Comparison of ENCODE assay signal across 20 cellular contexts in the genomic region with DNA sequence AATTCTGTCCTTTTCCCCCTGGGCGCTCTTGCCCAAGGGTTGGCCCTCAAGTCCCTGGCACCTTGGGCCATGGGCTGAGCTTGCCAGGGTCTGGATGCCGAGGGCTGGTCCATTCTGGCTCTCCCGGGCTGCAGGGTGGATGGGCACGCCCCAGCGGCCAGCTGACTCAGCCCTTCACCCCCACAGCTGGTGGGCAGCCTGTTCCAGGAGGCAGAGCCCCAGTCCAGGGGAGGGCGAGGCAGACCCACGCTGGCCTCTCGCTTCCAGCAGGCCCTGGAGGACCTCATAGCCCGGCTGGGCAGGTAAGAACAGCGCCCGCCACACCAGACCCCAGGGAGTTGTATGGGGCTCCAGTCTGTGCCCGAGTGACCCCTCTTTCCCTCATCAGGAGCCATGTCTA. TPM values are rescaled to one million over a fixed set of nuclear protein-coding genes. Genes with fewer than 3 reads are reported as not detected.
DNase-seq lines count a peak whose midpoint lies in the region; ATAC-seq, FAIRE-seq and TF ChIP-seq lines count a peak whose summit lies in the region.
"Had no signal": no experiment of that assay in that cellular context is flagged by ENCODE, and none has a peak within 500 bp of the region (broad histone marks: within the 10 kb centered on the region; RNA-seq: fewer than 3 reads in every experiment).

No MANE protein-coding gene starts in this region.

- FAIRE-seq in K562 (lab: Jason Lieb, UNC): no peak
- FAIRE-seq: GM12878, HTR-8/SVneo had no signal

- H3K27ac Mint-ChIP-seq in neural progenitor cell: no peak overlapping the region
- H3K27ac Mint-ChIP-seq: GM23338 had no signal

- H3K9me3 ChIP-seq in SK-N-SH: no peaks in the 10 kb centered on the region
- H3K9me3 ChIP-seq in K562 (replicated peaks; ENCODE audit: control insufficient read depth, insufficient read depth, low read depth, low read length): no peaks in the 10 kb centered on the region
- H3K9me3 ChIP-seq in neural progenitor cell (ENCODE audit: low read depth): no peaks in the 10 kb centered on the region
- H3K9me3 ChIP-seq in aorta (ENCODE audit: control insufficient read depth, low read length): no peaks in the 10 kb centered on the region

- no peak overlapping the region for H3K4me3 Mint-ChIP-seq in neural progenitor cell
- H3K4me3 Mint-ChIP-seq: GM23338 had no signal

- no peaks in the 10 kb centered on the region for H3K9me2 ChIP-seq in SK-N-SH

- TF ChIP-seq EP300 in SK-N-SH (IDR thresholded peaks at IDR 0.05; ENCODE audit: borderline replicate concordance in 1 of 2, low read depth in 1 of 2, low read length in 1 of 2): no peak
- no peak for TF ChIP-seq EP300 in K562 (IDR thresholded peaks at IDR 0.05; ENCODE audit: low read length)

- no peaks in the 10 kb centered on the region for H3K9me3 Mint-ChIP-seq in neural progenitor cell
- H3K9me3 Mint-ChIP-seq: GM23338 had no signal

- TF ChIP-seq CTCF in SK-N-SH (IDR thresholded peaks at IDR 0.05) (no peak), K562 (IDR thresholded peaks at IDR 0.05 in 2 of 3, conservative IDR thresholded peaks at IDR 0.05 in 1 of 3; ENCODE audit: insufficient read depth in 2 of 3, low read depth in 1 of 3, low read length in 3 of 3) (no peak), neural progenitor cell (IDR thresholded peaks at IDR 0.05) (no peak)

- H4K20me1 ChIP-seq in SK-N-SH (ENCODE audit: insufficient read depth) (no peaks in the 10 kb centered on the region), K562 (replicated peaks; ENCODE audit: control insufficient read depth, insufficient read depth, low read length) (peaks cover 4% of the 10 kb centered on the region; the same call in 1 of the 2 replicates), neural progenitor cell (ENCODE audit: low read depth) (no peaks in the 10 kb centered on the region)

- no TSS peak for BruUV-seq in K562 (replicated peaks; lab: Mats Ljungman, UMichigan)

- CTCF ChIA-PET in SK-N-SH (lab: Yijun Ruan, JAX): interaction anchor here (0.9 to 8.9 kb wide), 11 partner anchors 11 to 225 kb away, joined by 3 to 103 read pairs (median 35); partner anchors contain the start of genes SMIM5 and TSEN54
- CTCF ChIA-PET in K562 (lab: Yijun Ruan, JAX; ENCODE audit: low intra/inter-chr PET ratio): interaction anchor here (0.6 kb wide), 1 partner anchor 9 kb away, joined by 3 read pairs; no protein-coding TSS in a partner anchor

- no peak overlapping the region for H3K9ac ChIP-seq in SK-N-SH
- H3K9ac ChIP-seq in K562 (ENCODE audit: insufficient read depth in 1 of 2, low read depth in 2 of 2, low read length in 2 of 2): no peak overlapping the region
- no peak overlapping the region for H3K9ac ChIP-seq in neural progenitor cell

- H3K4me3 ChIP-seq in SK-N-SH (ENCODE audit: low read depth in 2 of 2, low read length in 1 of 2) (no peak overlapping the region), K562 (no peak overlapping the region), neural progenitor cell (no peak overlapping the region), aorta (ENCODE audit: low read length in 2 of 2) (no peak overlapping the region)
- H3K4me3 ChIP-seq: GM12878, GM23338, SK-N-MC had no signal

- H3K27me3 ChIP-seq in SK-N-SH (ENCODE audit: insufficient read depth) (no peaks in the 10 kb centered on the region), K562 (ENCODE audit: control insufficient read depth in 2 of 2, insufficient read depth in 2 of 2, low read length in 2 of 2) (peaks cover 0 to 7% of the 10 kb centered on the region in 2 experiments; a peak in 3 of 5 replicates), neural progenitor cell (no peaks in the 10 kb centered on the region), aorta (ENCODE audit: control insufficient read depth in 1 of 2, insufficient read depth in 2 of 2, low read length in 1 of 2) (no peaks in the 10 kb centered on the region)

- in situ Hi-C loops in K562 (cut with MboI): no loop called here

- no peak overlapping the region for H3K27ac ChIP-seq in SK-N-SH (ENCODE audit: low read depth in 2 of 2, low read length in 1 of 2)
- H3K27ac ChIP-seq in K562 (ENCODE audit: extremely low read depth, low read depth, low read length): no peak overlapping the region
- no peak overlapping the region for H3K27ac ChIP-seq in neural progenitor cell
- no peak overlapping the region for H3K27ac ChIP-seq in aorta (ENCODE audit: low read depth in 1 of 2, low read length in 2 of 2)
- H3K27ac ChIP-seq: 22Rv1, SK-N-MC had no signal

- H3K4me1 ChIP-seq in SK-N-SH (ENCODE audit: control insufficient read depth in 1 of 2, insufficient read depth in 2 of 2, low read depth in 1 of 2, low read length in 1 of 2) (no peaks in the 10 kb centered on the region), K562 (replicated peaks in 1 of 2; ENCODE audit: control insufficient read depth in 2 of 2, insufficient read depth in 2 of 2, low read length in 2 of 2) (peaks cover 3 to 22% of the 10 kb centered on the region in 2 experiments; a peak in 3 of 5 replicates), neural progenitor cell (no peaks in the 10 kb centered on the region), aorta (ENCODE audit: control insufficient read depth in 1 of 2, insufficient read depth in 2 of 2, low read length in 2 of 2) (no peaks in the 10 kb centered on the region)

- H3K9me1 ChIP-seq in K562 (ENCODE audit: control insufficient read depth, insufficient read depth, low read length): no peaks in the 10 kb centered on the region

- H3K36me3 ChIP-seq in SK-N-SH (replicated peaks in 1 of 2; ENCODE audit: control insufficient read depth in 1 of 2, insufficient read depth in 2 of 2, low read length in 1 of 2) (no peaks in the 10 kb centered on the region), K562 (ENCODE audit: control insufficient read depth, insufficient read depth, low read length) (no peaks in the 10 kb centered on the region), neural progenitor cell (no peaks in the 10 kb centered on the region), aorta (ENCODE audit: control insufficient read depth in 1 of 2, insufficient read depth in 2 of 2, low read length in 1 of 2) (no peaks in the 10 kb centered on the region)

- no peaks in the 10 kb centered on the region for H3K79me2 ChIP-seq in SK-N-SH (ENCODE audit: insufficient read depth)
- no peaks in the 10 kb centered on the region for H3K79me2 ChIP-seq in K562 (ENCODE audit: control insufficient read depth, insufficient read depth, low read length)
- no peaks in the 10 kb centered on the region for H3K79me2 ChIP-seq in neural progenitor cell (ENCODE audit: low read depth)

- no peaks in the 10 kb centered on the region for H3K4me1 Mint-ChIP-seq in neural progenitor cell
- H3K4me1 Mint-ChIP-seq: GM23338 had no signal

- POLR2A ChIA-PET in SK-N-SH (lab: Yijun Ruan, JAX) (interaction anchor here (0.6 to 0.7 kb wide), 2 partner anchors 17 to 41 kb away, joined by 3 read pairs; no protein-coding TSS in a partner anchor), K562 (lab: Yijun Ruan, JAX) (interaction anchor here (0.6 to 1.5 kb wide), 5 partner anchors 10 to 172 kb away, joined by 3 to 8 read pairs (median 4); no protein-coding TSS in a partner anchor)

- ATAC-seq in SK-N-SH treated with all-trans-retinoic acid at 6 μM for 48 hours: peak; percentile 7
- no peak for ATAC-seq in K562
- peak; percentile 10 for ATAC-seq in aorta (ENCODE audit: low FRiP score)
- no peak for ATAC-seq in GM18868 (IDR thresholded peaks at IDR 0.05; ENCODE audit: unreplicated experiment)
- no peak for ATAC-seq in GM21528 (IDR thresholded peaks at IDR 0.05; ENCODE audit: low FRiP score, unreplicated experiment)
- ATAC-seq: GM12878, GM23338 had no signal

- 83% methylated on average over 12 of the region's 12 CpGs for WGBS in SK-N-SH (ENCODE audit: low lambda C conversion rate)
- WGBS in K562 (ENCODE audit: insufficient coverage, low coverage, missing lambda C conversion rate): 13% methylated on average over 10 of the region's 12 CpGs
- WGBS in aorta, 2 donors: 82 to 86% methylated on average over 11 to 12 of the region's 12 CpGs

- H3F3A ChIP-seq in SK-N-SH (replicated peaks; ENCODE audit: insufficient read depth) (no peaks in the 10 kb centered on the region), neural progenitor cell (ENCODE audit: low read depth) (peaks cover 5% of the 10 kb centered on the region)

- H3K4me2 ChIP-seq in SK-N-SH (no peak overlapping the region), K562 (ENCODE audit: insufficient read depth, low read length) (no peak overlapping the region), neural progenitor cell (no peak overlapping the region)
- H3K4me2 ChIP-seq: GM23338 had no signal

- DNase-seq in SK-N-SH: no peak
- no peak for DNase-seq in K562 (ENCODE audit: extremely low read depth in 1 of 4, low spot score in 3 of 4)
- DNase-seq in neural progenitor cell (ENCODE audit: low spot score): peak; percentile 1
- DNase-seq in aorta: no peak
- no peak for DNase-seq in NCI-H2081 treated with DMSO at 0.1 percent for 48 hours (lab: John Stamatoyannopoulos, UW)
- DNase-seq: C1 segment of cervical spinal cord; DMS153; KBM-7; NCI-H1092; NCI-H69; NK-92 treated with Interleukin-12 subunit alpha and Interleukin-12 subunit beta, amount 100 ng/mL, for 24 hours; OCI-M1 had no signal

- peaks cover 2% of the 10 kb centered on the region for H3K27me3 Mint-ChIP-seq in neural progenitor cell (ENCODE audit: insufficient read depth, low read depth)

- TF ChIP-seq POLR2A in K562 (conservative IDR thresholded peaks at IDR 0.05): no peak

- H2AFZ ChIP-seq in SK-N-SH (ENCODE audit: low read depth): no peak overlapping the region
- H2AFZ ChIP-seq in K562 (ENCODE audit: low read depth, low read length): no peak overlapping the region
- no peak overlapping the region for H2AFZ ChIP-seq in neural progenitor cell (replicated peaks)
- H2AFZ ChIP-seq: GM23338 had no signal

- intact Hi-C loops in K562 (cut with micrococcal nuclease) (loop anchor here (5.0 kb wide), 1 partner anchor 145 kb away; no protein-coding TSS in a partner anchor), aorta (cut with DNase I) (no loop called here)

- TF ChIP-seq RAD21 in SK-N-SH (IDR thresholded peaks at IDR 0.05; ENCODE audit: low read length) (no peak), K562 (CRISPR knock-in tag; conservative IDR thresholded peaks at IDR 0.05 in 1 of 2, IDR thresholded peaks at IDR 0.05 in 1 of 2) (no peak)

- no peaks in the 10 kb centered on the region for H3K36me3 Mint-ChIP-seq in neural progenitor cell

RNA-seq across cellular contexts. Expression of gene MYO15B, which starts 15.0 kb away (rescaled TPM):
- 9.7 and 10.3 TPM in 2 replicates for polyA plus RNA-seq in SK-N-SH (2012; rRNA removed)
- polyA plus RNA-seq in SK-N-SH (2012; cell fraction: cytosol; rRNA removed): 1.2 and 2.0 TPM in 2 replicates
- polyA plus RNA-seq in SK-N-SH (2012; cell fraction: nucleus; rRNA removed): 82.9 and 131 TPM in 2 replicates
- total RNA-seq in K562 (2011; cell fraction: chromatin; rRNA removed; ENCODE audit: low replicate concordance): 8.9 and 39.4 TPM in 2 replicates
- total RNA-seq in K562 (2011; cell fraction: nucleolus; rRNA removed): 22.5 and 24.7 TPM in 2 replicates
- total RNA-seq in K562 (2011; cell fraction: nucleoplasm; rRNA removed): 11.1 and 14.7 TPM in 2 replicates
- total RNA-seq in K562 (2014; rRNA removed): 0.05 and 0.24 TPM in 2 replicates
- 1.2 TPM in 1 of 2 replicates, not detected in the other for total RNA-seq in K562 (2014; rRNA removed; fragmentation: Illumina TruSeq; extraction: Trizol)
- 0.83 TPM in 2 replicates for total RNA-seq in K562 (2015; rRNA removed; fragmentation: Illumina TruSeq; extraction: Trizol)
- total RNA-seq in K562 (2021): 1.5 and 3.1 TPM in 2 replicates
- polyA plus RNA-seq in K562 (2011; rRNA removed): 0.82 and 1.2 TPM in 2 replicates
- polyA plus RNA-seq in K562 (2011; cell fraction: cytosol; rRNA removed): 0.39 and 0.49 TPM in 2 replicates
- polyA plus RNA-seq in K562 (2011; cell fraction: nucleus; rRNA removed): 15.0 and 17.9 TPM in 2 replicates
- polyA plus RNA-seq in K562 (2012): 1.2 and 10.8 TPM in 2 replicates
- 0.12 and 0.76 TPM in 2 replicates for polyA plus RNA-seq in K562 (2014; fragmentation: Illumina TruSeq; extraction: Trizol)
- not detected for polyA plus RNA-seq in K562 (2014; fragmentation: Nextera tagmentation; extraction: Ambion mirVana)
- polyA plus RNA-seq in K562 (2014; rRNA removed): 0.98 and 1.5 TPM in 2 replicates
- 0.70 and 1.0 TPM in 2 replicates for polyA minus RNA-seq in K562 (2011; rRNA and poly(A)+ RNA removed)
- polyA minus RNA-seq in K562 (2011; cell fraction: cytosol; rRNA and poly(A)+ RNA removed): not detected in 2 replicates
- polyA minus RNA-seq in K562 (2011; cell fraction: nucleus; rRNA and poly(A)+ RNA removed): 7.7 and 8.5 TPM in 2 replicates
- 10.2 and 17.1 TPM in 2 replicates for total RNA-seq in neural progenitor cell (ENCODE audit: low replicate concordance)
- 100 to 1,000 TPM; 113 to 279 TPM for total RNA-seq in aorta
- 100 to 1,000 TPM; 125 to 151 TPM for polyA plus RNA-seq in aorta

RNA-seq across cellular contexts. Expression of gene SMIM5, which starts 30.6 kb away (rescaled TPM):
- polyA plus RNA-seq in SK-N-SH (2012; rRNA removed) (0.02 TPM in 1 of 2 replicates, not detected in the other), K562 (2011; rRNA removed) (not detected in 2 replicates), K562 (2014; fragmentation: Illumina TruSeq; extraction: Trizol) (not detected in 2 replicates), K562 (2014; fragmentation: Nextera tagmentation; extraction: Ambion mirVana) (not detected), K562 (2014; rRNA removed) (0.08 TPM in 1 of 2 replicates, not detected in the other), aorta (1 to 10 TPM in 1 of 2 donors, under 1 TPM in 1; 0.05 to 2.1 TPM)
- polyA plus RNA-seq in SK-N-SH (2012; cell fraction: cytosol; rRNA removed): not detected in 2 replicates
- 0.14 and 0.39 TPM in 2 replicates for polyA plus RNA-seq in SK-N-SH (2012; cell fraction: nucleus; rRNA removed)
- 0.16 TPM in 1 of 2 replicates, not detected in the other for total RNA-seq in K562 (2011; cell fraction: chromatin; rRNA removed; ENCODE audit: low replicate concordance)
- 0.13 TPM in 1 of 2 replicates, not detected in the other for total RNA-seq in K562 (2011; cell fraction: nucleolus; rRNA removed)
- total RNA-seq in K562 (2011; cell fraction: nucleoplasm; rRNA removed): not detected in 2 replicates
- total RNA-seq in K562 (2014; rRNA removed) (not detected in 2 replicates), K562 (2014; rRNA removed; fragmentation: Illumina TruSeq; extraction: Trizol) (not detected in 2 replicates), K562 (2015; rRNA removed; fragmentation: Illumina TruSeq; extraction: Trizol) (not detected in 2 replicates), K562 (2021) (not detected in 2 replicates), neural progenitor cell (ENCODE audit: low replicate concordance) (not detected in 2 replicates), aorta (1 to 10 TPM in 1 of 2 donors, under 1 TPM in 1; 0.23 to 1.2 TPM)
- 0.04 TPM in 1 of 2 replicates, not detected in the other for polyA plus RNA-seq in K562 (2011; cell fraction: cytosol; rRNA removed)
- not detected in 2 replicates for polyA plus RNA-seq in K562 (2011; cell fraction: nucleus; rRNA removed)
- 0.14 and 0.17 TPM in 2 replicates for polyA plus RNA-seq in K562 (2012)
- polyA minus RNA-seq in K562 (2011; rRNA and poly(A)+ RNA removed): not detected in 2 replicates
- polyA minus RNA-seq in K562 (2011; cell fraction: cytosol; rRNA and poly(A)+ RNA removed): not detected in 2 replicates
- not detected in 2 replicates for polyA minus RNA-seq in K562 (2011; cell fraction: nucleus; rRNA and poly(A)+ RNA removed)
- total RNA-seq: GM12878, GM23338 had no signal

Comparison
In these comparisons a context has a peak if more than half of its experiments do, and no peak if none do; other contexts are left out.
1. ATAC-seq: peak in SK-N-SH treated with all-trans-retinoic acid at 6 μM for 48 hours (single experiment) and aorta (single experiment); none in K562 (single experiment), GM18868 (single experiment) and GM21528 (single experiment).